16 cellular contexts compared by ENCODE assay signal in genomic region chr3:124576565-124577493, GRCh38.
DNase-seq lines count a peak whose midpoint lies in the region; ATAC-seq and TF ChIP-seq lines count a peak whose summit lies in the region.
"Had no signal": no experiment of that assay in that cellular context is flagged by ENCODE, and none has a peak within 500 bp of the region (broad histone marks: within the 10 kb centered on the region; RNA-seq: fewer than 3 reads in every experiment).

No MANE protein-coding gene starts in this region.

- DNase-seq in Right ventricle myocardium superior (no peak), AML-193 (lab: John Stamatoyannopoulos, UW) (no peak)
- DNase-seq in stimulated activated effector memory CD8-positive, alpha-beta T cell treated with anti-CD3 and anti-CD28 coated beads, Interleukin-12 subunit alpha, Interleukin-12 subunit beta, amount 100 ng/mL, for 72 hours (ENCODE audit: low spot score in 2 of 2) = no peak
- no peak for DNase-seq in stimulated activated CD4-positive, alpha-beta T cell treated with anti-CD3 and anti-CD28 coated beads, Interleukin-2, amount 100 ng/mL, for 24 hours
- DNase-seq: activated CD4-positive, alpha-beta T cell treated with anti-CD3 and anti-CD28 coated beads, Interleukin-2, amount 50 U/mL, for 48 hours; activated T-cell treated with anti-CD3 and anti-CD28 coated beads, Interleukin-2, amount 50 U/mL, for 72 hours; DMS53; foreskin fibroblast; GOT3; mesendoderm; NCI-H1694; stimulated activated CD4-positive, alpha-beta T cell treated with anti-CD3 and anti-CD28 coated beads, Interleukin-4, amount 100 ng/mL, for 4 hours had no signal

- H3K4me3 Mint-ChIP-seq in stimulated activated effector memory CD8-positive, alpha-beta T cell treated with anti-CD3 and anti-CD28 coated beads, Interleukin-12 subunit alpha, Interleukin-12 subunit beta, amount 100 ng/mL, for 72 hours = no peak overlapping the region
- H3K4me3 Mint-ChIP-seq: activated T-cell treated with anti-CD3 and anti-CD28 coated beads, Interleukin-2, amount 50 U/mL, for 72 hours had no signal

- no peak overlapping the region for H3K27ac Mint-ChIP-seq in stimulated activated effector memory CD8-positive, alpha-beta T cell treated with anti-CD3 and anti-CD28 coated beads, Interleukin-12 subunit alpha, Interleukin-12 subunit beta, amount 100 ng/mL, for 72 hours
- H3K27ac Mint-ChIP-seq: activated T-cell treated with anti-CD3 and anti-CD28 coated beads, Interleukin-2, amount 50 U/mL, for 72 hours had no signal

- intact Hi-C loops in Right ventricle myocardium superior (cut with DNase I) = no loop called here

- ATAC-seq in GM18861 (IDR thresholded peaks at IDR 0.05; ENCODE audit: unreplicated experiment) = peak; percentile 43
- peak; percentile 43 for ATAC-seq in HG02981 (IDR thresholded peaks at IDR 0.05; ENCODE audit: unreplicated experiment)
- ATAC-seq in Right ventricle myocardium superior (ENCODE audit: poor library complexity) = peak; percentile 90
- ATAC-seq in stimulated activated effector memory CD8-positive, alpha-beta T cell treated with anti-CD3 and anti-CD28 coated beads, Interleukin-12 subunit alpha, Interleukin-12 subunit beta, amount 100 ng/mL, for 72 hours = peak; percentile 31
- ATAC-seq in SK-N-SH treated with all-trans-retinoic acid at 6 μM for 48 hours = no peak
- ATAC-seq: activated T-cell treated with anti-CD3 and anti-CD28 coated beads, Interleukin-2, amount 50 U/mL, for 72 hours; sciatic nerve had no signal

- H3K36me3 Mint-ChIP-seq in stimulated activated effector memory CD8-positive, alpha-beta T cell treated with anti-CD3 and anti-CD28 coated beads, Interleukin-12 subunit alpha, Interleukin-12 subunit beta, amount 100 ng/mL, for 72 hours = no peaks in the 10 kb centered on the region

- H3K9me3 Mint-ChIP-seq in stimulated activated effector memory CD8-positive, alpha-beta T cell treated with anti-CD3 and anti-CD28 coated beads, Interleukin-12 subunit alpha, Interleukin-12 subunit beta, amount 100 ng/mL, for 72 hours = no peaks in the 10 kb centered on the region
- H3K9me3 Mint-ChIP-seq: activated T-cell treated with anti-CD3 and anti-CD28 coated beads, Interleukin-2, amount 50 U/mL, for 72 hours had no signal

- no peaks in the 10 kb centered on the region for H3K4me1 Mint-ChIP-seq in stimulated activated effector memory CD8-positive, alpha-beta T cell treated with anti-CD3 and anti-CD28 coated beads, Interleukin-12 subunit alpha, Interleukin-12 subunit beta, amount 100 ng/mL, for 72 hours

TF ChIP-seq in SK-N-SH treated with all-trans-retinoic acid at 6 μM for 48 hours, 23 proteins besides CTCF, POLR2A, EP300 and RAD21:
- no peak for TF ChIP-seq ZC3H10 (CRISPR knock-in tag; IDR thresholded peaks at IDR 0.05)
- TF ChIP-seq ZFP3 (CRISPR knock-in tag; IDR thresholded peaks at IDR 0.05) = no peak
- no peak for TF ChIP-seq TOX (CRISPR knock-in tag; IDR thresholded peaks at IDR 0.05; ENCODE audit: borderline replicate concordance)
- TF ChIP-seq TSHZ2 (CRISPR knock-in tag; IDR thresholded peaks at IDR 0.05) = no peak
- TF ChIP-seq ARNTL (CRISPR knock-in tag; IDR thresholded peaks at IDR 0.05; ENCODE audit: borderline replicate concordance, low read depth) = no peak
- TF ChIP-seq SNAI2 (CRISPR knock-in tag; IDR thresholded peaks at IDR 0.05) = no peak
- no peak for TF ChIP-seq ZFP30 (CRISPR knock-in tag; IDR thresholded peaks at IDR 0.05)
- no peak for TF ChIP-seq OSR1 (CRISPR knock-in tag; IDR thresholded peaks at IDR 0.05)
- no peak for TF ChIP-seq CSDC2 (CRISPR knock-in tag; IDR thresholded peaks at IDR 0.05)
- no peak for TF ChIP-seq POU6F1 (CRISPR knock-in tag; IDR thresholded peaks at IDR 0.05; ENCODE audit: borderline replicate concordance, low read depth)
- TF ChIP-seq GLIS3 (CRISPR knock-in tag; IDR thresholded peaks at IDR 0.05) = no peak
- no peak for TF ChIP-seq ESRRG (CRISPR knock-in tag; IDR thresholded peaks at IDR 0.05)
- no peak for TF ChIP-seq CREB5 (CRISPR knock-in tag; IDR thresholded peaks at IDR 0.05; ENCODE audit: low read depth)
- no peak for TF ChIP-seq TCF4 (CRISPR knock-in tag; IDR thresholded peaks at IDR 0.05; ENCODE audit: borderline replicate concordance)
- TF ChIP-seq CSRNP3 (CRISPR knock-in tag; IDR thresholded peaks at IDR 0.05) = no peak
